Comparison of ENCODE assay signal across 10 cellular contexts in the genomic region with DNA sequence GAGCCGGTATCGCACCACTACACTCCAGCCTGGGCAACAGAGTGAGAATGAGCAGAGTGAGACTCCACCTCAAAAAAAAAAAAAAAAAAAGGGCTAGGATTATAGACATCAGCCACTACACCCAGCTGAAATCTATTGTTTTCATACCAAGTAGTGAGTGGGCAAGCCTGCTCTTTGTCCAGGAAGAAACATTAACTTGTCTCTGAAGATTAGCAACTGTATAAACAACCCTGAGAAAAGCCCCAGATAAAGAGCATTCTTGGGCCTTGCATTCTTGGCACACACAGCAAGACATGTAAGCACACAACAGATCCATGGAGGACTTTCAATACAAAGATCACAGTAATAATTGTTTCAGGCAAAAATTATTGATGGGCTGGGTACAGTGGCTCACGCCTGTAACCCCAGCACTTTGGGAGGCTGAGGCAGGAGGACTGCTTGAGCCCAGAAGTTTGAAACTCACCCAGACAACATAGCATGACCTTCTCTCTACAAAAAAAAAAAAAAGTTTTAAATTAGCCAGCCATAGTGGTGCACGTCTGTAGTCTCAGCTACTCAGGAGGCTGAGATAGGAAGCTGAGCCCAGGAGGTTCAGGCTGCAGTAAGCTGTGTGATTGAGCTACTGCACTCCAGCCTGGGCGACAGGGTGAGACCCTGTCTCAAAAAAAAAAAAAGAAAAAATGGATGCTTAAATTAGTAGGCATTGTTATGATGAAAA. TPM values are rescaled to one million over a fixed set of nuclear protein-coding genes. Genes with fewer than 3 reads are reported as not detected.
DNase-seq lines count a peak whose midpoint lies in the region; ATAC-seq, FAIRE-seq and TF ChIP-seq lines count a peak whose summit lies in the region.
"Had no signal": no experiment of that assay in that cellular context is flagged by ENCODE, and none has a peak within 500 bp of the region (broad histone marks: within the 10 kb centered on the region; RNA-seq: fewer than 3 reads in every experiment).

No MANE protein-coding gene starts in this region.

- CTCF ChIA-PET in K562 (lab: Yijun Ruan, JAX; ENCODE audit: low intra/inter-chr PET ratio) = no interaction called here

- WGBS in K562 (ENCODE audit: insufficient coverage, low coverage, missing lambda C conversion rate) = 44% methylated on average over 4 of the region's 5 CpGs
- WGBS in stomach, 5 donors = 21 to 36% (median 29%) methylated on average over 5 of the region's 5 CpGs

- peak; percentile 74 for DNase-seq in HFF-Myc (ENCODE audit: extremely low read depth, low read depth)
- no peak for DNase-seq in K562 (ENCODE audit: extremely low read depth in 1 of 4, low spot score in 3 of 4)
- DNase-seq in kidney epithelial cell (ENCODE audit: low read depth) = peak; percentile 75
- DNase-seq in stomach = peak; percentile 44
- DNase-seq in central memory CD4-positive, alpha-beta T cell = no peak
- no peak for DNase-seq in mucosa of descending colon
- no peak for DNase-seq in GM19239 (ENCODE audit: insufficient read length, low spot score)
- DNase-seq: PC-9 had no signal

- TF ChIP-seq POLR2A in K562 (conservative IDR thresholded peaks at IDR 0.05) = no peak
- TF ChIP-seq POLR2A in stomach (IDR thresholded peaks at IDR 0.05) = no peak

- FAIRE-seq in K562 (lab: Jason Lieb, UNC) (no peak), GM19239 (lab: Jason Lieb, UNC) (no peak)
- FAIRE-seq: GM12878 had no signal

- in situ Hi-C loops in K562 (cut with MboI) = no loop called here

- H3K9me3 ChIP-seq in K562 (replicated peaks; ENCODE audit: control insufficient read depth, insufficient read depth, low read depth, low read length) (no peaks in the 10 kb centered on the region), stomach (no peaks in the 10 kb centered on the region), mucosa of descending colon (no peaks in the 10 kb centered on the region)

- H3K36me3 ChIP-seq in K562 (ENCODE audit: control insufficient read depth, insufficient read depth, low read length) (peaks cover 6% of the 10 kb centered on the region; the same call in 1 of the 3 replicates), kidney epithelial cell (ENCODE audit: control insufficient read depth, insufficient read depth, low read length) (no peaks in the 10 kb centered on the region), stomach (peaks cover 0 to 5% (median 0%) of the 10 kb centered on the region in 4 donors), mucosa of descending colon (ENCODE audit: low read depth) (peaks cover 4% of the 10 kb centered on the region)

- H3K27me3 ChIP-seq in K562 (ENCODE audit: control insufficient read depth in 2 of 2, insufficient read depth in 2 of 2, low read length in 2 of 2) = no peaks in the 10 kb centered on the region
- no peaks in the 10 kb centered on the region for H3K27me3 ChIP-seq in kidney epithelial cell (ENCODE audit: control insufficient read depth, insufficient read depth, low read length)
- no peaks in the 10 kb centered on the region for H3K27me3 ChIP-seq in stomach

- H3K27ac ChIP-seq in K562 (ENCODE audit: extremely low read depth, low read depth, low read length) (peak overlapping the region; percentile 49; the same call in 2 of the 3 replicates), stomach (peak overlapping the region; percentile 61 to 95 (median 77))
- H3K27ac ChIP-seq: PC-9 had no signal

- BruUV-seq in K562 (replicated peaks; lab: Mats Ljungman, UMichigan) = no TSS peak

- TF ChIP-seq RAD21 in K562 (CRISPR knock-in tag; conservative IDR thresholded peaks at IDR 0.05 in 1 of 2, IDR thresholded peaks at IDR 0.05 in 1 of 2) = no peak

- no peaks in the 10 kb centered on the region for H4K20me1 ChIP-seq in K562 (replicated peaks; ENCODE audit: control insufficient read depth, insufficient read depth, low read length)

- H3K4me3 ChIP-seq in HFF-Myc (replicated peaks; ENCODE audit: low read depth, low read length) (no peak overlapping the region), K562 (no peak overlapping the region), kidney epithelial cell (ENCODE audit: low read depth, low read length) (no peak overlapping the region), stomach (no peak overlapping the region), mucosa of descending colon (no peak overlapping the region)
- H3K4me3 ChIP-seq: GM12878, PC-9 had no signal

- POLR2A ChIA-PET in K562 (lab: Yijun Ruan, JAX) = interaction anchor here (1.5 kb wide), 1 partner anchor 16 kb away, joined by 3 read pairs; no protein-coding TSS in a partner anchor

- TF ChIP-seq EP300 in K562 (IDR thresholded peaks at IDR 0.05; ENCODE audit: low read length) (no peak), stomach (IDR thresholded peaks at IDR 0.05) (no peak)

- no peaks in the 10 kb centered on the region for H3K9me1 ChIP-seq in K562 (ENCODE audit: control insufficient read depth, insufficient read depth, low read length)

- TF ChIP-seq CTCF in HFF-Myc (IDR thresholded peaks at IDR 0.05; ENCODE audit: low read depth, low read length, missing control alignments) = no peak
- no peak for TF ChIP-seq CTCF in K562 (IDR thresholded peaks at IDR 0.05 in 2 of 3, conservative IDR thresholded peaks at IDR 0.05 in 1 of 3; ENCODE audit: insufficient read depth in 2 of 3, low read depth in 1 of 3, low read length in 3 of 3)
- TF ChIP-seq CTCF in kidney epithelial cell (IDR thresholded peaks at IDR 0.05; ENCODE audit: insufficient read depth, low read length, poor library complexity, severe bottlenecking) = no peak
- TF ChIP-seq CTCF in stomach (IDR thresholded peaks at IDR 0.05) = no peak
- TF ChIP-seq CTCF in mucosa of descending colon (IDR thresholded peaks at IDR 0.05) = no peak

- peaks cover 31% of the 10 kb centered on the region for H3K79me2 ChIP-seq in K562 (ENCODE audit: control insufficient read depth, insufficient read depth, low read length)

- intact Hi-C loops in K562 (cut with micrococcal nuclease) = no loop called here
- intact Hi-C loops in stomach (cut with DNase I; ENCODE audit: low total_unique reads) = no loop called here
- intact Hi-C loops in mucosa of descending colon (cut with DNase I, micrococcal nuclease) = no loop called here

- H3K4me1 ChIP-seq in K562 (replicated peaks in 1 of 2; ENCODE audit: control insufficient read depth in 2 of 2, insufficient read depth in 2 of 2, low read length in 2 of 2) (peaks cover 12 to 18% of the 10 kb centered on the region in 2 experiments; a peak in 4 of 5 replicates), stomach (peaks cover 26 to 51% (median 40%) of the 10 kb centered on the region in 4 donors), mucosa of descending colon (ENCODE audit: low read depth) (peaks cover 33% of the 10 kb centered on the region)

- no peak overlapping the region for H3K4me2 ChIP-seq in K562 (ENCODE audit: insufficient read depth, low read length)
- H3K4me2 ChIP-seq: PC-9 had no signal

- no peak overlapping the region for H2AFZ ChIP-seq in K562 (ENCODE audit: low read depth, low read length)
- H2AFZ ChIP-seq: PC-9 had no signal

- ATAC-seq in K562 = no peak
- ATAC-seq in GM19467 (IDR thresholded peaks at IDR 0.05; ENCODE audit: unreplicated experiment) = no peak
- no peak for ATAC-seq in mucosa of descending colon
- ATAC-seq: GM12878 had no signal

- H3K9ac ChIP-seq in K562 (ENCODE audit: insufficient read depth in 1 of 2, low read depth in 2 of 2, low read length in 2 of 2) = peak overlapping the region in 1 of 2 experiments; percentile 28; a peak in 1 of 4 replicates

RNA-seq across cellular contexts. Expression of gene PSPH, which starts 4.4 kb away (rescaled TPM):
- total RNA-seq in K562 (2011; cell fraction: chromatin; rRNA removed; ENCODE audit: low replicate concordance) = 28.4 and 41.0 TPM in 2 replicates
- 25.8 and 26.8 TPM in 2 replicates for total RNA-seq in K562 (2011; cell fraction: nucleolus; rRNA removed)
- total RNA-seq in K562 (2011; cell fraction: nucleoplasm; rRNA removed) = 42.1 and 43.0 TPM in 2 replicates
- total RNA-seq in K562 (2014; rRNA removed) = 29.1 and 46.8 TPM in 2 replicates
- 16.6 and 17.8 TPM in 2 replicates for total RNA-seq in K562 (2014; rRNA removed; fragmentation: Illumina TruSeq; extraction: Trizol)
- total RNA-seq in K562 (2015; rRNA removed; fragmentation: Illumina TruSeq; extraction: Trizol) = 12.1 and 13.8 TPM in 2 replicates
- 20.9 and 21.5 TPM in 2 replicates for total RNA-seq in K562 (2021)
- polyA plus RNA-seq in K562 (2011; rRNA removed) = 18.2 and 20.2 TPM in 2 replicates
- 19.8 and 22.6 TPM in 2 replicates for polyA plus RNA-seq in K562 (2011; cell fraction: cytosol; rRNA removed)
- 7.2 and 14.2 TPM in 2 replicates for polyA plus RNA-seq in K562 (2011; cell fraction: nucleus; rRNA removed)
- polyA plus RNA-seq in K562 (2012) = 16.0 and 52.1 TPM in 2 replicates
- 25.0 and 29.6 TPM in 2 replicates for polyA plus RNA-seq in K562 (2014; fragmentation: Illumina TruSeq; extraction: Trizol)
- 1 to 10 TPM; 6.3 to 9.0 TPM for polyA plus RNA-seq in K562 (2014; fragmentation: Nextera tagmentation; extraction: Ambion mirVana)
- 23.6 and 30.6 TPM in 2 replicates for polyA plus RNA-seq in K562 (2014; rRNA removed)
- 16.7 and 23.1 TPM in 2 replicates for polyA minus RNA-seq in K562 (2011; rRNA and poly(A)+ RNA removed)
- polyA minus RNA-seq in K562 (2011; cell fraction: cytosol; rRNA and poly(A)+ RNA removed) = 12.3 and 12.4 TPM in 2 replicates
- polyA minus RNA-seq in K562 (2011; cell fraction: nucleus; rRNA and poly(A)+ RNA removed) = 10.4 and 13.3 TPM in 2 replicates
- total RNA-seq in kidney epithelial cell = 79.6 and 81.4 TPM in 2 replicates
- total RNA-seq in stomach = 10 to 100 TPM in 1 of 5 donors, 1 to 10 TPM in 3, under 1 TPM in 1; 0.45 to 53.1 (median 3.8) TPM
- 10 to 100 TPM in 1 of 3 donors, 1 to 10 TPM in 2; 5.5 to 10.6 (median 7.3) TPM for polyA plus RNA-seq in stomach
- 10 to 100 TPM in 2 of 3 donors, 1 to 10 TPM in 1; 8.0 to 12.0 (median 11.4) TPM for total RNA-seq in mucosa of descending colon

RNA-seq across cellular contexts. Expression of gene CCT6A, which starts 4.7 kb away (rescaled TPM):
- 141 and 298 TPM in 2 replicates for total RNA-seq in K562 (2011; cell fraction: chromatin; rRNA removed; ENCODE audit: low replicate concordance)
- total RNA-seq in K562 (2011; cell fraction: nucleolus; rRNA removed) = 83.9 and 89.7 TPM in 2 replicates
- 151 and 179 TPM in 2 replicates for total RNA-seq in K562 (2011; cell fraction: nucleoplasm; rRNA removed)
- total RNA-seq in K562 (2014; rRNA removed) = 387 and 445 TPM in 2 replicates
- total RNA-seq in K562 (2014; rRNA removed; fragmentation: Illumina TruSeq; extraction: Trizol) = 541 and 575 TPM in 2 replicates
- 437 and 481 TPM in 2 replicates for total RNA-seq in K562 (2015; rRNA removed; fragmentation: Illumina TruSeq; extraction: Trizol)
- 302 and 312 TPM in 2 replicates for total RNA-seq in K562 (2021)
- 586 and 708 TPM in 2 replicates for polyA plus RNA-seq in K562 (2011; rRNA removed)
- 195 and 223 TPM in 2 replicates for polyA plus RNA-seq in K562 (2011; cell fraction: cytosol; rRNA removed)
- 185 and 288 TPM in 2 replicates for polyA plus RNA-seq in K562 (2011; cell fraction: nucleus; rRNA removed)
- 213 and 332 TPM in 2 replicates for polyA plus RNA-seq in K562 (2012)
- 353 and 373 TPM in 2 replicates for polyA plus RNA-seq in K562 (2014; fragmentation: Illumina TruSeq; extraction: Trizol)
- polyA plus RNA-seq in K562 (2014; fragmentation: Nextera tagmentation; extraction: Ambion mirVana) = 100 to 1,000 TPM; 244 to 314 TPM
- polyA plus RNA-seq in K562 (2014; rRNA removed) = 404 and 419 TPM in 2 replicates
- 690 and 857 TPM in 2 replicates for polyA minus RNA-seq in K562 (2011; rRNA and poly(A)+ RNA removed)
- 138 and 195 TPM in 2 replicates for polyA minus RNA-seq in K562 (2011; cell fraction: cytosol; rRNA and poly(A)+ RNA removed)
- polyA minus RNA-seq in K562 (2011; cell fraction: nucleus; rRNA and poly(A)+ RNA removed) = 70.1 and 141 TPM in 2 replicates
- total RNA-seq in kidney epithelial cell = 171 and 236 TPM in 2 replicates
- 100 to 1,000 TPM in 3 of 5 donors, 10 to 100 TPM in 2; 36.8 to 200 (median 150) TPM for total RNA-seq in stomach
- 100 to 1,000 TPM in 1 of 3 donors, 10 to 100 TPM in 2; 77.9 to 126 (median 78.4) TPM for polyA plus RNA-seq in stomach
- 10 to 100 TPM; 62.7 to 92.1 (median 83.4) TPM for total RNA-seq in mucosa of descending colon

RNA-seq across cellular contexts. Expression of gene SUMF2, which starts 17.2 kb away (rescaled TPM):
- total RNA-seq in K562 (2011; cell fraction: chromatin; rRNA removed; ENCODE audit: low replicate concordance) = 271 and 347 TPM in 2 replicates
- 246 and 285 TPM in 2 replicates for total RNA-seq in K562 (2011; cell fraction: nucleolus; rRNA removed)
- total RNA-seq in K562 (2011; cell fraction: nucleoplasm; rRNA removed) = 271 and 311 TPM in 2 replicates
- total RNA-seq in K562 (2014; rRNA removed) = 65.3 and 72.0 TPM in 2 replicates
- total RNA-seq in K562 (2014; rRNA removed; fragmentation: Illumina TruSeq; extraction: Trizol) = 67.7 and 74.7 TPM in 2 replicates
- 62.1 and 63.0 TPM in 2 replicates for total RNA-seq in K562 (2015; rRNA removed; fragmentation: Illumina TruSeq; extraction: Trizol)
- total RNA-seq in K562 (2021) = 90.0 and 96.9 TPM in 2 replicates
- polyA plus RNA-seq in K562 (2011; rRNA removed) = 92.5 and 101 TPM in 2 replicates
- 82.4 and 87.7 TPM in 2 replicates for polyA plus RNA-seq in K562 (2011; cell fraction: cytosol; rRNA removed)
- polyA plus RNA-seq in K562 (2011; cell fraction: nucleus; rRNA removed) = 249 and 266 TPM in 2 replicates
- polyA plus RNA-seq in K562 (2012) = 89.2 and 130 TPM in 2 replicates
- 108 and 113 TPM in 2 replicates for polyA plus RNA-seq in K562 (2014; fragmentation: Illumina TruSeq; extraction: Trizol)
- 10 to 100 TPM; 39.0 to 60.3 TPM for polyA plus RNA-seq in K562 (2014; fragmentation: Nextera tagmentation; extraction: Ambion mirVana)
- 73.8 and 86.3 TPM in 2 replicates for polyA plus RNA-seq in K562 (2014; rRNA removed)
- 67.1 and 69.3 TPM in 2 replicates for polyA minus RNA-seq in K562 (2011; rRNA and poly(A)+ RNA removed)
- 46.0 and 54.4 TPM in 2 replicates for polyA minus RNA-seq in K562 (2011; cell fraction: cytosol; rRNA and poly(A)+ RNA removed)
- polyA minus RNA-seq in K562 (2011; cell fraction: nucleus; rRNA and poly(A)+ RNA removed) = 52.2 and 77.6 TPM in 2 replicates
- 98.6 and 107 TPM in 2 replicates for total RNA-seq in kidney epithelial cell
- total RNA-seq in stomach = 100 to 1,000 TPM in 4 of 5 donors, 10 to 100 TPM in 1; 88.9 to 339 (median 120) TPM
- 10 to 100 TPM; 40.8 to 71.5 (median 68.2) TPM for polyA plus RNA-seq in stomach
- total RNA-seq in mucosa of descending colon = 100 to 1,000 TPM in 2 of 3 donors, 10 to 100 TPM in 1; 91.6 to 122 (median 101) TPM

RNA-seq across cellular contexts. Expression of gene PHKG1, which starts 45.9 kb away (rescaled TPM):
- 5.2 and 12.2 TPM in 2 replicates for total RNA-seq in K562 (2011; cell fraction: chromatin; rRNA removed; ENCODE audit: low replicate concordance)
- total RNA-seq in K562 (2011; cell fraction: nucleolus; rRNA removed) = 5.0 and 5.3 TPM in 2 replicates
- 5.3 and 5.5 TPM in 2 replicates for total RNA-seq in K562 (2011; cell fraction: nucleoplasm; rRNA removed)
- total RNA-seq in K562 (2014; rRNA removed) = 0.73 and 0.82 TPM in 2 replicates
- total RNA-seq in K562 (2014; rRNA removed; fragmentation: Illumina TruSeq; extraction: Trizol) = 0.13 and 0.47 TPM in 2 replicates
- total RNA-seq in K562 (2015; rRNA removed; fragmentation: Illumina TruSeq; extraction: Trizol) = 0.53 and 0.83 TPM in 2 replicates
- total RNA-seq in K562 (2021) = 0.29 and 0.40 TPM in 2 replicates
- 0.78 and 1.9 TPM in 2 replicates for polyA plus RNA-seq in K562 (2011; rRNA removed)
- 0.28 and 0.40 TPM in 2 replicates for polyA plus RNA-seq in K562 (2011; cell fraction: cytosol; rRNA removed)
- 2.6 and 4.9 TPM in 2 replicates for polyA plus RNA-seq in K562 (2011; cell fraction: nucleus; rRNA removed)
- 0.70 and 1.3 TPM in 2 replicates for polyA plus RNA-seq in K562 (2012)
- 0.46 and 0.69 TPM in 2 replicates for polyA plus RNA-seq in K562 (2014; fragmentation: Illumina TruSeq; extraction: Trizol)
- under 1 TPM; 0.10 to 0.11 TPM for polyA plus RNA-seq in K562 (2014; fragmentation: Nextera tagmentation; extraction: Ambion mirVana)
- 0.27 and 0.45 TPM in 2 replicates for polyA plus RNA-seq in K562 (2014; rRNA removed)
- polyA minus RNA-seq in K562 (2011; rRNA and poly(A)+ RNA removed) = 0.98 and 1.3 TPM in 2 replicates
- not detected in 2 replicates for polyA minus RNA-seq in K562 (2011; cell fraction: cytosol; rRNA and poly(A)+ RNA removed)
- polyA minus RNA-seq in K562 (2011; cell fraction: nucleus; rRNA and poly(A)+ RNA removed) = 1.8 and 2.1 TPM in 2 replicates
- 2.0 TPM in 1 of 2 replicates, not detected in the other for total RNA-seq in kidney epithelial cell
- total RNA-seq in stomach = 10 to 100 TPM in 2 of 5 donors, 1 to 10 TPM in 1, not detected in 2; 1.5 to 39.3 (median 11.1) TPM
- 1 to 10 TPM in 1 of 3 donors, under 1 TPM in 1, not detected in 1; 0.31 to 1.0 TPM for polyA plus RNA-seq in stomach
- total RNA-seq in mucosa of descending colon = 10 to 100 TPM in 1 of 3 donors, 1 to 10 TPM in 1, under 1 TPM in 1; 0.58 to 11.6 (median 2.0) TPM

RNA-seq across cellular contexts. Expression of gene CHCHD2, which starts 59.4 kb away (rescaled TPM):
- total RNA-seq in K562 (2011; cell fraction: chromatin; rRNA removed; ENCODE audit: low replicate concordance) = 58.0 and 66.6 TPM in 2 replicates
- 171 and 173 TPM in 2 replicates for total RNA-seq in K562 (2011; cell fraction: nucleolus; rRNA removed)
- total RNA-seq in K562 (2011; cell fraction: nucleoplasm; rRNA removed) = 125 and 154 TPM in 2 replicates
- 866 and 1,072 TPM in 2 replicates for total RNA-seq in K562 (2014; rRNA removed)
- 572 and 585 TPM in 2 replicates for total RNA-seq in K562 (2014; rRNA removed; fragmentation: Illumina TruSeq; extraction: Trizol)
- 648 and 717 TPM in 2 replicates for total RNA-seq in K562 (2015; rRNA removed; fragmentation: Illumina TruSeq; extraction: Trizol)
- total RNA-seq in K562 (2021) = 944 and 976 TPM in 2 replicates
- polyA plus RNA-seq in K562 (2011; rRNA removed) = 869 and 914 TPM in 2 replicates
- 987 and 1,673 TPM in 2 replicates for polyA plus RNA-seq in K562 (2011; cell fraction: cytosol; rRNA removed)
- 280 and 314 TPM in 2 replicates for polyA plus RNA-seq in K562 (2011; cell fraction: nucleus; rRNA removed)
- 801 and 1,215 TPM in 2 replicates for polyA plus RNA-seq in K562 (2012)
- polyA plus RNA-seq in K562 (2014; fragmentation: Illumina TruSeq; extraction: Trizol) = 418 and 687 TPM in 2 replicates
- polyA plus RNA-seq in K562 (2014; fragmentation: Nextera tagmentation; extraction: Ambion mirVana) = 100 to 1,000 TPM; 145 to 350 TPM
- 1,035 and 1,044 TPM in 2 replicates for polyA plus RNA-seq in K562 (2014; rRNA removed)
- polyA minus RNA-seq in K562 (2011; rRNA and poly(A)+ RNA removed) = 194 and 225 TPM in 2 replicates
- 302 and 416 TPM in 2 replicates for polyA minus RNA-seq in K562 (2011; cell fraction: cytosol; rRNA and poly(A)+ RNA removed)
- 66.8 and 109 TPM in 2 replicates for polyA minus RNA-seq in K562 (2011; cell fraction: nucleus; rRNA and poly(A)+ RNA removed)
- total RNA-seq in kidney epithelial cell = 687 and 735 TPM in 2 replicates
- total RNA-seq in stomach = 100 to 1,000 TPM in 3 of 5 donors, 10 to 100 TPM in 2; 43.7 to 232 (median 149) TPM
- 100 to 1,000 TPM; 455 to 710 (median 659) TPM for polyA plus RNA-seq in stomach
- 100 to 1,000 TPM; 233 to 287 (median 282) TPM for total RNA-seq in mucosa of descending colon

Comparison
In these comparisons a context has a peak if more than half of its experiments do, and no peak if none do; other contexts are left out.
1. DNase-seq: peak in HFF-Myc (single experiment), kidney epithelial cell (single experiment) and stomach (single experiment); none in K562 (0 of 4), central memory CD4-positive, alpha-beta T cell (single experiment), mucosa of descending colon (0 of 3) and GM19239 (single experiment).